Comparison of ENCODE assay signal across 1 cellular context in genomic region chr11:115409691-115410220, GRCh38.
TF ChIP-seq lines count a peak whose summit lies in the region.

No MANE protein-coding gene starts in this region.

TF ChIP-seq in GM23338, 12 proteins besides CTCF, POLR2A, EP300 and RAD21 (continued from another document):
- TF ChIP-seq ZNF462 (CRISPR knock-in tag; IDR thresholded peaks at IDR 0.05) (no peak), JUNB (IDR thresholded peaks at IDR 0.05; ENCODE audit: unreplicated experiment) (no peak), POLR2AphosphoS5 (IDR thresholded peaks at IDR 0.05; ENCODE audit: low read depth) (no peak), EZH2phosphoT487 (IDR thresholded peaks at IDR 0.05; ENCODE audit: unreplicated experiment) (no peak)
- TF ChIP-seq, protein P1, sequence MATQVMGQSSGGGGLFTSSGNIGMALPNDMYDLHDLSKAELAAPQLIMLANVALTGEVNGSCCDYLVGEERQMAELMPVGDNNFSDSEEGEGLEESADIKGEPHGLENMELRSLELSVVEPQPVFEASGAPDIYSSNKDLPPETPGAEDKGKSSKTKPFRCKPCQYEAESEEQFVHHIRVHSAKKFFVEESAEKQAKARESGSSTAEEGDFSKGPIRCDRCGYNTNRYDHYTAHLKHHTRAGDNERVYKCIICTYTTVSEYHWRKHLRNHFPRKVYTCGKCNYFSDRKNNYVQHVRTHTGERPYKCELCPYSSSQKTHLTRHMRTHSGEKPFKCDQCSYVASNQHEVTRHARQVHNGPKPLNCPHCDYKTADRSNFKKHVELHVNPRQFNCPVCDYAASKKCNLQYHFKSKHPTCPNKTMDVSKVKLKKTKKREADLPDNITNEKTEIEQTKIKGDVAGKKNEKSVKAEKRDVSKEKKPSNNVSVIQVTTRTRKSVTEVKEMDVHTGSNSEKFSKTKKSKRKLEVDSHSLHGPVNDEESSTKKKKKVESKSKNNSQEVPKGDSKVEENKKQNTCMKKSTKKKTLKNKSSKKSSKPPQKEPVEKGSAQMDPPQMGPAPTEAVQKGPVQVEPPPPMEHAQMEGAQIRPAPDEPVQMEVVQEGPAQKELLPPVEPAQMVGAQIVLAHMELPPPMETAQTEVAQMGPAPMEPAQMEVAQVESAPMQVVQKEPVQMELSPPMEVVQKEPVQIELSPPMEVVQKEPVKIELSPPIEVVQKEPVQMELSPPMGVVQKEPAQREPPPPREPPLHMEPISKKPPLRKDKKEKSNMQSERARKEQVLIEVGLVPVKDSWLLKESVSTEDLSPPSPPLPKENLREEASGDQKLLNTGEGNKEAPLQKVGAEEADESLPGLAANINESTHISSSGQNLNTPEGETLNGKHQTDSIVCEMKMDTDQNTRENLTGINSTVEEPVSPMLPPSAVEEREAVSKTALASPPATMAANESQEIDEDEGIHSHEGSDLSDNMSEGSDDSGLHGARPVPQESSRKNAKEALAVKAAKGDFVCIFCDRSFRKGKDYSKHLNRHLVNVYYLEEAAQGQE (IDR thresholded peaks at IDR 0.05; ENCODE audit: unreplicated experiment) = no peak
TF ChIP-seq in GM23338: peak in this region for 0.
